In the genomic region with DNA sequence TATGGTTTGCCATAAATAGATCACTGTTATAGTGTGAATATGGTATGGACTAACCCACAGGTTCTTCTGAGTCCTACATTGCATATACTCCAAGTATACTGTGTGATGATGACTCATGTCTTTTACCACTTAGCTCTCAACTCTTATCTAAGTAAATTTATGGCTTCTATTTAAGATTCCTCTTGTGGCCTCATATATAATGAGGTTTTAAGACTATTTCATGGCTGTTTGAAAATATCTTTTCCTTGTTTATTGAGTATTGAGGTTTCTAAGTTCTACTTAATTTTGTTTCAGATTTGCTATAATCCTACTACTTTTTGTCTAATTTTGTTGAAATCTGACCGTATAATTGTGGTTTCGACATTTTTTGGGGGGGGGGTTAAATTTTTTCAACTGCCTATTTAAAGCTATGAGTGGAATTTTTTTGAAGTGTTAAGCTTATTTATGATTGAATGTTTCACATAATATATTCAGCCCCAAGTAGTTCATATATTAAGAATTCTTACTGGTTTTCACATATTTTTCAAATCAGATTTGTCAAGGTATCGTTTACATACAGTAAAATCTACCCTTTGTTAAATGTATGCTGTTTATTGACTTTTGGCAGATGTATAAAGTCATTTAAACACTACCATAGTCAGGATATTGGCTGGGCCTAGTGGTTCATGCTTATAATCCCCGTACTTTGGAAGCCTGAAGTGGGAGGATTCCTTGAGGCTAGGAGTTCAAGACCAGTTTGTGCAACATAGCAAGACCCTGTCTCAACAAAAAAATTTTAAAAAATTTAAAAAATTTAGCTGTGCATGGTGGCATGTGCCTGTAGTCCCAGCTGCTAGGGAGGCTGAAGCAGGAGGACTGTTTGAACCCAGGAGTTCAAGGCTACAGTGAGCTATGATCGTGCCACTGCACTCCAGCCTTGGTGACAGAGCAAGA, we compare ENCODE assay signal across 1 cellular context.
TF ChIP-seq lines count a peak whose summit lies in the region.

No MANE protein-coding gene starts in this region.

TF ChIP-seq in IMR-90, 13 proteins besides CTCF, POLR2A, EP300 and RAD21 (continued from another document):
- TF ChIP-seq SMC3 (IDR thresholded peaks at IDR 0.05; ENCODE audit: low read depth, low read length) (no peak), RCOR1 (IDR thresholded peaks at IDR 0.05; ENCODE audit: insufficient replicate concordance, low read length) (no peak), NFE2L2 (IDR thresholded peaks at IDR 0.05; ENCODE audit: low read depth, low read length) (peak; percentile 26; the same call in 1 of the 2 replicates), MXI1 (IDR thresholded peaks at IDR 0.05; ENCODE audit: borderline replicate concordance, low read depth, low read length) (no peak), BHLHE40 (IDR thresholded peaks at IDR 0.05; ENCODE audit: low read depth, low read length) (no peak), USF2 (IDR thresholded peaks at IDR 0.05; ENCODE audit: low read depth, low read length) (no peak), FOS (IDR thresholded peaks at IDR 0.05; ENCODE audit: low read depth, low read length) (peak; percentile 74), RFX5 (IDR thresholded peaks at IDR 0.05; ENCODE audit: low read depth, low read length) (no peak)
- TF ChIP-seq, protein P1, sequence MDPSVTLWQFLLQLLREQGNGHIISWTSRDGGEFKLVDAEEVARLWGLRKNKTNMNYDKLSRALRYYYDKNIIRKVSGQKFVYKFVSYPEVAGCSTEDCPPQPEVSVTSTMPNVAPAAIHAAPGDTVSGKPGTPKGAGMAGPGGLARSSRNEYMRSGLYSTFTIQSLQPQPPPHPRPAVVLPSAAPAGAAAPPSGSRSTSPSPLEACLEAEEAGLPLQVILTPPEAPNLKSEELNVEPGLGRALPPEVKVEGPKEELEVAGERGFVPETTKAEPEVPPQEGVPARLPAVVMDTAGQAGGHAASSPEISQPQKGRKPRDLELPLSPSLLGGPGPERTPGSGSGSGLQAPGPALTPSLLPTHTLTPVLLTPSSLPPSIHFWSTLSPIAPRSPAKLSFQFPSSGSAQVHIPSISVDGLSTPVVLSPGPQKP (IDR thresholded peaks at IDR 0.05; ENCODE audit: borderline replicate concordance, low read depth, low read length), result no peak
